In genomic region chr10:49116509-49117365, GRCh38 we compare ENCODE assay signal across 2 cellular contexts.
A peak's percentile ranks its signal among the peaks of the same experiment; 100 is the strongest.
TF ChIP-seq lines count a peak whose summit lies in the region.

No MANE protein-coding gene starts in this region.

TF ChIP-seq in liver, 16 proteins besides CTCF, POLR2A, EP300 and RAD21:
- TF ChIP-seq MAX (IDR thresholded peaks at IDR 0.05) (no peak), SP1 (IDR thresholded peaks at IDR 0.05) (no peak), NR2F2 (IDR thresholded peaks at IDR 0.05) (no peak), FOXA2 (IDR thresholded peaks at IDR 0.05) (no peak), FOXA1 (IDR thresholded peaks at IDR 0.05) (no peak), HNF4G (IDR thresholded peaks at IDR 0.05) (no peak), HNF4A (conservative IDR thresholded peaks at IDR 0.05) (peak; percentile 42 to 59)

TF ChIP-seq in HepG2, 621 proteins besides CTCF, POLR2A, EP300 and RAD21:
- no peak for TF ChIP-seq RBM39 (IDR thresholded peaks at IDR 0.05; ENCODE audit: low read depth, low read length, poor library complexity, severe bottlenecking)
- no peak for TF ChIP-seq ARHGAP35 (CRISPR knock-in tag; IDR thresholded peaks at IDR 0.05; ENCODE audit: borderline replicate concordance)
- no peak for TF ChIP-seq ZNF441 (CRISPR knock-in tag; IDR thresholded peaks at IDR 0.05; ENCODE audit: borderline replicate concordance)
